ENCODE assay signal across 10 cellular contexts in the genomic region with DNA sequence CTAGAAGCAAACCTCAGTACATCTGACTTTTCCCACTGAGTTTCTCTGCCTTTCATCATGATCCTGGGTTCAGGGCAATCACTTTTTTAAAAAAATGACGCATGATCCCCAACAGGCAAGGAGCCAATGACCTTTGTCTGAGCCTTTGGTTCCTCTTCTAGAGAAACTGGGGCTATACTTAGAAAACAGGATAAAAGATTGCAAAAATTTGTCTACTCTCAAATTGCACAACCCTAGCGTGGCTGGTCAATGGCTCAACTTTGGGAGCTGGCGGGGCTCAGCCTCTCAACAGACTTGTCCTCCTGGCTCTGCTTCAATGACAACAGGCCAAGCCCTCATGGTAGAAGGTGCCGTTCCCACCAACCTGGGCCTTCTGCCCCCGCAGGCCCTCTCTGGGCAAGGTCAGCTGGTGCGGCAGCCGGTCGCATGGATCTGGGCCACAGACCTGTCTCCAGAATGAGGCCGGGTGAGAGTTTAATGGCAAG. TPM values are rescaled to one million over a fixed set of nuclear protein-coding genes. Genes with fewer than 3 reads are reported as not detected.
A peak's percentile ranks its signal among the peaks of the same experiment; 100 is the strongest.
DNase-seq lines count a peak whose midpoint lies in the region; TF ChIP-seq lines count a peak whose summit lies in the region.
"Had no signal": no experiment of that assay in that cellular context is flagged by ENCODE, and none has a peak within 500 bp of the region (broad histone marks: within the 10 kb centered on the region; RNA-seq: fewer than 3 reads in every experiment).

No MANE protein-coding gene starts in this region.

- TF ChIP-seq CTCF in fibroblast of mammary gland (conservative IDR thresholded peaks at IDR 0.05; ENCODE audit: control insufficient read depth, insufficient read depth, low read depth, low read length) (no peak), vagina (IDR thresholded peaks at IDR 0.05) (no peak)

- no peak overlapping the region for H3K4me3 ChIP-seq in fibroblast of mammary gland (ENCODE audit: control insufficient read depth, low read depth, low read length)
- H3K4me3 ChIP-seq in vagina = no peak overlapping the region

- DNase-seq in activated effector memory CD4-positive, alpha-beta T cell treated with anti-CD3 and anti-CD28 coated beads, Interleukin-2, amount 50 U/mL, for 16 hours = peak; percentile 6
- DNase-seq in activated effector memory CD4-positive, alpha-beta T cell treated with Interleukin-2 at 50 U/mL for 16 hours = no peak
- DNase-seq in fibroblast of mammary gland (ENCODE audit: low read depth) (peak; percentile 84), midbrain (lab: John Stamatoyannopoulos, UW) (peak; percentile 65), vagina (ENCODE audit: extremely low spot score in 2 of 2) (no peak), NCI-H524 (lab: John Stamatoyannopoulos, UW) (no peak), NCI-H2107 treated with DMSO at 0.1 percent for 48 hours (lab: John Stamatoyannopoulos, UW; ENCODE audit: unreplicated experiment) (no peak), NCI-H1092 (lab: John Stamatoyannopoulos, UW) (no peak)
- DNase-seq: 8988T, NCI-H1048 had no signal

- no peak for TF ChIP-seq POLR2A in vagina (IDR thresholded peaks at IDR 0.05)

- H3K27ac ChIP-seq in vagina = peak overlapping the region; percentile 40

- no peaks in the 10 kb centered on the region for H3K36me3 ChIP-seq in vagina

- H3K9me3 ChIP-seq in vagina = no peaks in the 10 kb centered on the region

- H3K4me1 ChIP-seq in vagina = peaks cover 49% of the 10 kb centered on the region

- no peaks in the 10 kb centered on the region for H3K27me3 ChIP-seq in vagina

- intact Hi-C loops in vagina (cut with DNase I) = no loop called here

RNA-seq across cellular contexts. Expression of gene PDYN, which starts 48.7 kb away (rescaled TPM):
- total RNA-seq in vagina = not detected

RNA-seq across cellular contexts. Expression of gene SIRPA, which starts 50.0 kb away (rescaled TPM):
- total RNA-seq in vagina = 52.3 TPM

Comparison
In these comparisons a context has a peak if more than half of its experiments do, and no peak if none do; other contexts are left out.
1. DNase-seq: peak in activated effector memory CD4-positive, alpha-beta T cell treated with anti-CD3 and anti-CD28 coated beads, Interleukin-2, amount 50 U/mL, for 16 hours (single experiment), fibroblast of mammary gland (single experiment) and midbrain (single experiment); none in activated effector memory CD4-positive, alpha-beta T cell treated with Interleukin-2 at 50 U/mL for 16 hours (single experiment), vagina (0 of 2), NCI-H524 (0 of 2), NCI-H2107 treated with DMSO at 0.1 percent for 48 hours (single experiment) and NCI-H1092 (single experiment).